ENCODE assay signal across 8 cellular contexts in genomic region chr1:207619833-207620572, GRCh38. TPM values are rescaled to one million over a fixed set of nuclear protein-coding genes. Genes with fewer than 3 reads are reported as not detected.
DNase-seq lines count a peak whose midpoint lies in the region; ATAC-seq and TF ChIP-seq lines count a peak whose summit lies in the region.

No MANE protein-coding gene starts in this region.

- TF ChIP-seq CTCF in PC-9 (conservative IDR thresholded peaks at IDR 0.05) (peak; percentile 85), colonic mucosa (IDR thresholded peaks at IDR 0.05) (peak; percentile 50), lower lobe of right lung (IDR thresholded peaks at IDR 0.05) (peak; percentile 67), upper lobe of left lung (IDR thresholded peaks at IDR 0.05) (peak; percentile 39 to 65 (median 52))

- H3K36me3 ChIP-seq in PC-9 (ENCODE audit: low read depth) (no peaks in the 10 kb centered on the region), colonic mucosa (no peaks in the 10 kb centered on the region), lower lobe of right lung (no peaks in the 10 kb centered on the region), upper lobe of left lung (no peaks in the 10 kb centered on the region)

- H3K9ac ChIP-seq in colonic mucosa (ENCODE audit: low read depth in 2 of 2, low read length in 2 of 2), result no peak overlapping the region

- H3F3A ChIP-seq in PC-9 (ENCODE audit: insufficient read depth, low read depth), result no peaks in the 10 kb centered on the region

- no peak for TF ChIP-seq POLR2A in upper lobe of left lung (IDR thresholded peaks at IDR 0.05)

- H3K27ac ChIP-seq in PC-9, result no peak overlapping the region
- H3K27ac ChIP-seq in colonic mucosa, result no peak overlapping the region
- H3K27ac ChIP-seq in lower lobe of right lung, result no peak overlapping the region
- H3K27ac ChIP-seq in upper lobe of left lung, result no peak overlapping the region

- WGBS in upper lobe of left lung, 2 donors, result 48 to 49% methylated on average over 7 of the region's 7 CpGs

- H3K27ac Mint-ChIP-seq in activated naive CD8-positive, alpha-beta T cell treated with anti-CD3 and anti-CD28 coated beads, Interleukin-2, amount 10 ng/mL, durations not matched to agents 7 days and 5 days, result no peak overlapping the region
- H3K27ac Mint-ChIP-seq in activated naive CD8-positive, alpha-beta T cell treated with anti-CD3 and anti-CD28 coated beads for 36 hours, result no peak overlapping the region

- H3K27me3 Mint-ChIP-seq in activated naive CD8-positive, alpha-beta T cell treated with anti-CD3 and anti-CD28 coated beads, Interleukin-2, amount 10 ng/mL, durations not matched to agents 7 days and 5 days, result peaks cover 11% of the 10 kb centered on the region
- H3K27me3 Mint-ChIP-seq in activated naive CD8-positive, alpha-beta T cell treated with anti-CD3 and anti-CD28 coated beads for 36 hours, result no peaks in the 10 kb centered on the region

- peak; percentile 27 for DNase-seq in activated naive CD8-positive, alpha-beta T cell treated with anti-CD3 and anti-CD28 coated beads, Interleukin-2, amount 10 ng/mL, durations not matched to agents 7 days and 5 days
- DNase-seq in activated naive CD8-positive, alpha-beta T cell treated with anti-CD3 and anti-CD28 coated beads for 36 hours, result no peak
- peak; percentile 35 for DNase-seq in Jurkat, Clone E6-1 (ENCODE audit: low read depth, low spot score)
- DNase-seq in PC-9, result peak; percentile 7 to 44
- no peak for DNase-seq in colonic mucosa
- no peak for DNase-seq in lower lobe of right lung
- DNase-seq in upper lobe of left lung, result no peak

- H4K20me1 ChIP-seq in PC-9 (ENCODE audit: insufficient read depth), result no peaks in the 10 kb centered on the region

- no peaks in the 10 kb centered on the region for H3K9me3 ChIP-seq in PC-9 (ENCODE audit: insufficient read depth, low read depth)
- H3K9me3 ChIP-seq in colonic mucosa, result no peaks in the 10 kb centered on the region
- no peaks in the 10 kb centered on the region for H3K9me3 ChIP-seq in lower lobe of right lung
- no peaks in the 10 kb centered on the region for H3K9me3 ChIP-seq in upper lobe of left lung

- CTCF ChIA-PET in PC-9 (lab: Charles Lee), result interaction anchor here (0.6 to 1.0 kb wide), 4 partner anchors 52 to 177 kb away, joined by 3 to 9 read pairs (median 4); no protein-coding TSS in a partner anchor

- intact Hi-C loops in PC-9 (cut with micrococcal nuclease; ENCODE audit: unreplicated experiment) (no loop called here), colonic mucosa (cut with DNase I) (no loop called here), lower lobe of right lung (cut with DNase I) (no loop called here)

- H3K4me3 ChIP-seq in Jurkat, Clone E6-1 (ENCODE audit: low read length), result no peak overlapping the region
- H3K4me3 ChIP-seq in PC-9 (no peak overlapping the region), colonic mucosa (no peak overlapping the region), lower lobe of right lung (no peak overlapping the region), upper lobe of left lung (no peak overlapping the region)

- no TSS peak for BruUV-seq in PC-9 (replicated peaks; lab: Mats Ljungman, UMichigan)

- peak; percentile 82 for ATAC-seq in activated naive CD8-positive, alpha-beta T cell treated with anti-CD3 and anti-CD28 coated beads, Interleukin-2, amount 10 ng/mL, durations not matched to agents 7 days and 5 days (ENCODE audit: low read depth)
- peak; percentile 92 for ATAC-seq in GM21786 (IDR thresholded peaks at IDR 0.05; ENCODE audit: unreplicated experiment)
- peak; percentile 79 to 87 for ATAC-seq in lower lobe of right lung
- peak; percentile 82 to 92 for ATAC-seq in upper lobe of left lung (ENCODE audit: low FRiP score in 2 of 2)

- H3K27me3 ChIP-seq in PC-9 (ENCODE audit: insufficient read depth, low read depth) (no peaks in the 10 kb centered on the region), colonic mucosa (no peaks in the 10 kb centered on the region), lower lobe of right lung (ENCODE audit: low read depth) (no peaks in the 10 kb centered on the region), upper lobe of left lung (no peaks in the 10 kb centered on the region)

- H3K9me3 Mint-ChIP-seq in activated naive CD8-positive, alpha-beta T cell treated with anti-CD3 and anti-CD28 coated beads, Interleukin-2, amount 10 ng/mL, durations not matched to agents 7 days and 5 days, result no peaks in the 10 kb centered on the region
- no peaks in the 10 kb centered on the region for H3K9me3 Mint-ChIP-seq in activated naive CD8-positive, alpha-beta T cell treated with anti-CD3 and anti-CD28 coated beads for 36 hours

- H3K4me1 ChIP-seq in PC-9 (replicated peaks; ENCODE audit: insufficient read depth) (no peaks in the 10 kb centered on the region), colonic mucosa (no peaks in the 10 kb centered on the region), lower lobe of right lung (no peaks in the 10 kb centered on the region), upper lobe of left lung (no peaks in the 10 kb centered on the region)

- peaks cover 4% of the 10 kb centered on the region for H3K4me1 Mint-ChIP-seq in activated naive CD8-positive, alpha-beta T cell treated with anti-CD3 and anti-CD28 coated beads, Interleukin-2, amount 10 ng/mL, durations not matched to agents 7 days and 5 days
- no peaks in the 10 kb centered on the region for H3K4me1 Mint-ChIP-seq in activated naive CD8-positive, alpha-beta T cell treated with anti-CD3 and anti-CD28 coated beads for 36 hours

- no peak overlapping the region for H2AFZ ChIP-seq in PC-9

- POLR2A ChIA-PET in activated naive CD8-positive, alpha-beta T cell treated with anti-CD3 and anti-CD28 coated beads, Interleukin-2, amount 10 ng/mL, durations not matched to agents 7 days and 5 days (lab: Charles Lee), result no interaction called here
- POLR2A ChIA-PET in PC-9 (lab: Charles Lee; ENCODE audit: unreplicated experiment), result no interaction called here

- H3K79me2 ChIP-seq in PC-9 (ENCODE audit: low read depth), result no peaks in the 10 kb centered on the region

- no peak overlapping the region for H3K4me2 ChIP-seq in PC-9

- TF ChIP-seq EP300 in upper lobe of left lung (IDR thresholded peaks at IDR 0.05), result no peak

- H3K9me2 ChIP-seq in PC-9 (ENCODE audit: insufficient read depth), result no peaks in the 10 kb centered on the region

- no peaks in the 10 kb centered on the region for H3K36me3 Mint-ChIP-seq in activated naive CD8-positive, alpha-beta T cell treated with anti-CD3 and anti-CD28 coated beads, Interleukin-2, amount 10 ng/mL, durations not matched to agents 7 days and 5 days
- no peaks in the 10 kb centered on the region for H3K36me3 Mint-ChIP-seq in activated naive CD8-positive, alpha-beta T cell treated with anti-CD3 and anti-CD28 coated beads for 36 hours

- no peak overlapping the region for H3K4me3 Mint-ChIP-seq in activated naive CD8-positive, alpha-beta T cell treated with anti-CD3 and anti-CD28 coated beads, Interleukin-2, amount 10 ng/mL, durations not matched to agents 7 days and 5 days
- H3K4me3 Mint-ChIP-seq in activated naive CD8-positive, alpha-beta T cell treated with anti-CD3 and anti-CD28 coated beads for 36 hours, result no peak overlapping the region

RNA-seq across cellular contexts. Expression of gene CR1L, which starts 24.9 kb away (rescaled TPM):
- 1 to 10 TPM in 1 of 2 experiments, not detected in 1; 1.1 TPM for total RNA-seq in activated naive CD8-positive, alpha-beta T cell treated with anti-CD3 and anti-CD28 coated beads, Interleukin-2, amount 10 ng/mL, durations not matched to agents 7 days and 5 days
- total RNA-seq in activated naive CD8-positive, alpha-beta T cell treated with anti-CD3 and anti-CD28 coated beads for 36 hours, result not detected
- polyA plus RNA-seq in Jurkat, Clone E6-1 (2012; ENCODE audit: insufficient read depth, insufficient read length), result not detected
- not detected in 2 replicates for total RNA-seq in PC-9 (2021)
- total RNA-seq in colonic mucosa, result not detected
- total RNA-seq in lower lobe of right lung, result 1.3 TPM
- total RNA-seq in upper lobe of left lung, result 1 to 10 TPM in 1 of 6 donors, under 1 TPM in 1, not detected in 4; 0.30 to 1.0 TPM

Comparison
In these comparisons a context has a peak if more than half of its experiments do, and no peak if none do; other contexts are left out.
1. DNase-seq: peak in activated naive CD8-positive, alpha-beta T cell treated with anti-CD3 and anti-CD28 coated beads, Interleukin-2, amount 10 ng/mL, durations not matched to agents 7 days and 5 days (single experiment), Jurkat, Clone E6-1 (single experiment) and PC-9 (2 of 2); none in activated naive CD8-positive, alpha-beta T cell treated with anti-CD3 and anti-CD28 coated beads for 36 hours (single experiment), colonic mucosa (single experiment), lower lobe of right lung (single experiment) and upper lobe of left lung (0 of 2).
2. Peak in every context shown above with its lines, with median percentiles within 50 percentile points of each other: ATAC-seq and CTCF ChIP-seq.